ENCODE assay signal across 1 cellular context in the genomic region with DNA sequence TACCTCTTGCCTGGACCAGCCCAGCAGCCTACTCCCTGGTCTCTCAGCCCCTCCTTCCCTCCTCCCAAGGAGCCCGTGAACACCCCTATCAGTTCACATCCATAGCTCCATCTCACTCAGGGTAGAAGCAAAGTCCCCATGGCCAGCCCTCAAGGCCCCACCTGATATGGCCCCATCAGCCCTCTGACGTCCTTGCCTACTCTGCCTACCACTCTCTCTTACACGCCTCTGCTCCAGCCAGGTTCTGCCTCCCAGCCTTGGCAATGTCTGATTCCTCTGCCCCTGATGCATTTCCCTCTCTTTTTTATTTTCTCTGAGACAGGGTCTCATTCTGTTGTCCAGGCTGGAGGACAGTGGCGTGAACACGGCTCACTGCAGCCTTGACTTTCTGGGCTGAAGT.
TF ChIP-seq lines count a peak whose summit lies in the region.

No MANE protein-coding gene starts in this region.

TF ChIP-seq in GM23338, 12 proteins besides CTCF, POLR2A, EP300 and RAD21:
- TF ChIP-seq CREB1 (CRISPR knock-in tag; IDR thresholded peaks at IDR 0.05; ENCODE audit: low read depth) (no peak), EZH2 (IDR thresholded peaks at IDR 0.05; ENCODE audit: low read depth, unreplicated experiment) (no peak), NANOG (IDR thresholded peaks at IDR 0.05; ENCODE audit: borderline replicate concordance) (no peak), JUNB (IDR thresholded peaks at IDR 0.05; ENCODE audit: unreplicated experiment) (no peak), ZNF114 (CRISPR knock-in tag; IDR thresholded peaks at IDR 0.05) (no peak), EZH2phosphoT487 (IDR thresholded peaks at IDR 0.05; ENCODE audit: unreplicated experiment) (no peak), ZNF331 (CRISPR knock-in tag; IDR thresholded peaks at IDR 0.05; ENCODE audit: low read depth) (no peak), STAT1 (IDR thresholded peaks at IDR 0.05; ENCODE audit: unreplicated experiment) (no peak)
- TF ChIP-seq, protein P1, sequence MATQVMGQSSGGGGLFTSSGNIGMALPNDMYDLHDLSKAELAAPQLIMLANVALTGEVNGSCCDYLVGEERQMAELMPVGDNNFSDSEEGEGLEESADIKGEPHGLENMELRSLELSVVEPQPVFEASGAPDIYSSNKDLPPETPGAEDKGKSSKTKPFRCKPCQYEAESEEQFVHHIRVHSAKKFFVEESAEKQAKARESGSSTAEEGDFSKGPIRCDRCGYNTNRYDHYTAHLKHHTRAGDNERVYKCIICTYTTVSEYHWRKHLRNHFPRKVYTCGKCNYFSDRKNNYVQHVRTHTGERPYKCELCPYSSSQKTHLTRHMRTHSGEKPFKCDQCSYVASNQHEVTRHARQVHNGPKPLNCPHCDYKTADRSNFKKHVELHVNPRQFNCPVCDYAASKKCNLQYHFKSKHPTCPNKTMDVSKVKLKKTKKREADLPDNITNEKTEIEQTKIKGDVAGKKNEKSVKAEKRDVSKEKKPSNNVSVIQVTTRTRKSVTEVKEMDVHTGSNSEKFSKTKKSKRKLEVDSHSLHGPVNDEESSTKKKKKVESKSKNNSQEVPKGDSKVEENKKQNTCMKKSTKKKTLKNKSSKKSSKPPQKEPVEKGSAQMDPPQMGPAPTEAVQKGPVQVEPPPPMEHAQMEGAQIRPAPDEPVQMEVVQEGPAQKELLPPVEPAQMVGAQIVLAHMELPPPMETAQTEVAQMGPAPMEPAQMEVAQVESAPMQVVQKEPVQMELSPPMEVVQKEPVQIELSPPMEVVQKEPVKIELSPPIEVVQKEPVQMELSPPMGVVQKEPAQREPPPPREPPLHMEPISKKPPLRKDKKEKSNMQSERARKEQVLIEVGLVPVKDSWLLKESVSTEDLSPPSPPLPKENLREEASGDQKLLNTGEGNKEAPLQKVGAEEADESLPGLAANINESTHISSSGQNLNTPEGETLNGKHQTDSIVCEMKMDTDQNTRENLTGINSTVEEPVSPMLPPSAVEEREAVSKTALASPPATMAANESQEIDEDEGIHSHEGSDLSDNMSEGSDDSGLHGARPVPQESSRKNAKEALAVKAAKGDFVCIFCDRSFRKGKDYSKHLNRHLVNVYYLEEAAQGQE (IDR thresholded peaks at IDR 0.05; ENCODE audit: unreplicated experiment): no peak
- TF ChIP-seq, protein P2, sequence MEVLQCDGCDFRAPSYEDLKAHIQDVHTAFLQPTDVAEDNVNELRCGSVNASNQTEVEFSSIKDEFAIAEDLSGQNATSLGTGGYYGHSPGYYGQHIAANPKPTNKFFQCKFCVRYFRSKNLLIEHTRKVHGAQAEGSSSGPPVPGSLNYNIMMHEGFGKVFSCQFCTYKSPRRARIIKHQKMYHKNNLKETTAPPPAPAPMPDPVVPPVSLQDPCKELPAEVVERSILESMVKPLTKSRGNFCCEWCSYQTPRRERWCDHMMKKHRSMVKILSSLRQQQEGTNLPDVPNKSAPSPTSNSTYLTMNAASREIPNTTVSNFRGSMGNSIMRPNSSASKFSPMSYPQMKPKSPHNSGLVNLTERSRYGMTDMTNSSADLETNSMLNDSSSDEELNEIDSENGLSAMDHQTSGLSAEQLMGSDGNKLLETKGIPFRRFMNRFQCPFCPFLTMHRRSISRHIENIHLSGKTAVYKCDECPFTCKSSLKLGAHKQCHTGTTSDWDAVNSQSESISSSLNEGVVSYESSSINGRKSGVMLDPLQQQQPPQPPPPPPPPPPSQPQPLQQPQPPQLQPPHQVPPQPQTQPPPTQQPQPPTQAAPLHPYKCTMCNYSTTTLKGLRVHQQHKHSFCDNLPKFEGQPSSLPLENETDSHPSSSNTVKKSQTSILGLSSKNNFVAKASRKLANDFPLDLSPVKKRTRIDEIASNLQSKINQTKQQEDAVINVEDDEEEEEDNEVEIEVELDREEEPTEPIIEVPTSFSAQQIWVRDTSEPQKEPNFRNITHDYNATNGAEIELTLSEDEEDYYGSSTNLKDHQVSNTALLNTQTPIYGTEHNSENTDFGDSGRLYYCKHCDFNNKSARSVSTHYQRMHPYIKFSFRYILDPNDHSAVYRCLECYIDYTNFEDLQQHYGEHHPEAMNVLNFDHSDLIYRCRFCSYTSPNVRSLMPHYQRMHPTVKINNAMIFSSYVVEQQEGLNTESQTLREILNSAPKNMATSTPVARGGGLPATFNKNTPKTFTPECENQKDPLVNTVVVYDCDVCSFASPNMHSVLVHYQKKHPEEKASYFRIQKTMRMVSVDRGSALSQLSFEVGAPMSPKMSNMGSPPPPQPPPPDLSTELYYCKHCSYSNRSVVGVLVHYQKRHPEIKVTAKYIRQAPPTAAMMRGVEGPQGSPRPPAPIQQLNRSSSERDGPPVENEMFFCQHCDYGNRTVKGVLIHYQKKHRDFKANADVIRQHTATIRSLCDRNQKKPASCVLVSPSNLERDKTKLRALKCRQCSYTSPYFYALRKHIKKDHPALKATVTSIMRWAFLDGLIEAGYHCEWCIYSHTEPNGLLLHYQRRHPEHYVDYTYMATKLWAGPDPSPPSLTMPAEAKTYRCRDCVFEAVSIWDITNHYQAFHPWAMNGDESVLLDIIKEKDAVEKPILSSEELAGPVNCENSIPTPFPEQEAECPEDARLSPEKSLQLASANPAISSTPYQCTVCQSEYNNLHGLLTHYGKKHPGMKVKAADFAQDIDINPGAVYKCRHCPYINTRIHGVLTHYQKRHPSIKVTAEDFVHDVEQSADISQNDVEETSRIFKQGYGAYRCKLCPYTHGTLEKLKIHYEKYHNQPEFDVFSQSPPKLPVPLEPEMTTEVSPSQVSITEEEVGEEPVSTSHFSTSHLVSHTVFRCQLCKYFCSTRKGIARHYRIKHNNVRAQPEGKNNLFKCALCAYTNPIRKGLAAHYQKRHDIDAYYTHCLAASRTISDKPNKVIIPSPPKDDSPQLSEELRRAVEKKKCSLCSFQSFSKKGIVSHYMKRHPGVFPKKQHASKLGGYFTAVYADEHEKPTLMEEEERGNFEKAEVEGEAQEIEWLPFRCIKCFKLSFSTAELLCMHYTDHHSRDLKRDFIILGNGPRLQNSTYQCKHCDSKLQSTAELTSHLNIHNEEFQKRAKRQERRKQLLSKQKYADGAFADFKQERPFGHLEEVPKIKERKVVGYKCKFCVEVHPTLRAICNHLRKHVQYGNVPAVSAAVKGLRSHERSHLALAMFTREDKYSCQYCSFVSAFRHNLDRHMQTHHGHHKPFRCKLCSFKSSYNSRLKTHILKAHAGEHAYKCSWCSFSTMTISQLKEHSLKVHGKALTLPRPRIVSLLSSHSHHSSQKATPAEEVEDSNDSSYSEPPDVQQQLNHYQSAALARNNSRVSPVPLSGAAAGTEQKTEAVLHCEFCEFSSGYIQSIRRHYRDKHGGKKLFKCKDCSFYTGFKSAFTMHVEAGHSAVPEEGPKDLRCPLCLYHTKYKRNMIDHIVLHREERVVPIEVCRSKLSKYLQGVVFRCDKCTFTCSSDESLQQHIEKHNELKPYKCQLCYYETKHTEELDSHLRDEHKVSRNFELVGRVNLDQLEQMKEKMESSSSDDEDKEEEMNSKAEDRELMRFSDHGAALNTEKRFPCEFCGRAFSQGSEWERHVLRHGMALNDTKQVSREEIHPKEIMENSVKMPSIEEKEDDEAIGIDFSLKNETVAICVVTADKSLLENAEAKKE (CRISPR knock-in tag; IDR thresholded peaks at IDR 0.05): no peak
- TF ChIP-seq, protein P3, sequence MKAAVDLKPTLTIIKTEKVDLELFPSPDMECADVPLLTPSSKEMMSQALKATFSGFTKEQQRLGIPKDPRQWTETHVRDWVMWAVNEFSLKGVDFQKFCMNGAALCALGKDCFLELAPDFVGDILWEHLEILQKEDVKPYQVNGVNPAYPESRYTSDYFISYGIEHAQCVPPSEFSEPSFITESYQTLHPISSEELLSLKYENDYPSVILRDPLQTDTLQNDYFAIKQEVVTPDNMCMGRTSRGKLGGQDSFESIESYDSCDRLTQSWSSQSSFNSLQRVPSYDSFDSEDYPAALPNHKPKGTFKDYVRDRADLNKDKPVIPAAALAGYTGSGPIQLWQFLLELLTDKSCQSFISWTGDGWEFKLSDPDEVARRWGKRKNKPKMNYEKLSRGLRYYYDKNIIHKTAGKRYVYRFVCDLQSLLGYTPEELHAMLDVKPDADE (IDR thresholded peaks at IDR 0.05): no peak
